8 cellular contexts compared by ENCODE assay signal in the genomic region with DNA sequence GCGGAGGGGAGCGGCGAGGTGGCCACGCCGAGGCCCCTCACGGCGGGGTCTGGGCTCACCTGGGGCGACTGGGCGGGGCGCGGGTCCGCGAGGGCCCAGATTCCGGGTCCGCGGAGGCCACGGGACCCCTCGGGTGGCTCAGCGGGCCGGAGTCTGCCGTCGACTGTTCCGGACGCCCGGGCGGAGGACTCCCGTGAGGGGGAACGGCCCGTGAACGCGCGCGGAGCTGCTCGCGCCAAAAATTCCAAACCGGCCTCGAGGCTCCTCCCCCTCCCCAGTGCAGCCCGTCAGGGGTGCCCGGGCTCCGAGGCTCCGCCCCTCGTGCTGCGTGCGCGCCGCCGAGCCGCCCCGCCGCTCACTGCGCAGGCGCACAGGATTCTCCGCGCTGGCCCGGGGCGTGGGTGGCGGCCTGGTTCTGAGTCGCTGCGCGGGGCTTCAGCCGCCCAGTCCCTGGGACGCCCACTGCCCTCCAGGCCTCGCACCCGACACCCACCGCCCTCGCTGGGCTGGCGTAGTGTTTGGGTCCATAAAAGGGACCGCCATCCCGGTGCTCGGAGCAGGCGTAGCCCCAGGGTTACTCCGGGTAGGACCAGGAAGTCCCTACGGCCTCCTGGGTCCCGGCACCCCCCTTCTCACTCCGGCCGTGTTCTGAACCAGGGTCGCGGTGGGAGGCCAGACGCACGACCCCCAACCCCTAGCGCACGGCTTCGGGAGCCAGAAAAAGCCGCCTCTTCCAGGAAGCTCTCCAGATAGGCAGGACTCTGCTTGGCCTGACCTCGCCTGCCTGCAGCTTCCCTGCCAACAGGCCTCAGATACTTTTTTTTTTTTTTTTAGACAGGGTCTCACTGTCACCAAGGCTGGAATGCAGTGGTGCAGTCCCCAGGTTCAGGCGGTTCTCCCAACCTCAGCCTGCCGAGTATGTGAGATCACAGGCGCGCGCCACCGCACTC. TPM values are rescaled to one million over a fixed set of nuclear protein-coding genes. Genes with fewer than 3 reads are reported as not detected.
A peak's percentile ranks its signal among the peaks of the same experiment; 100 is the strongest.
DNase-seq lines count a peak whose midpoint lies in the region; ATAC-seq and TF ChIP-seq lines count a peak whose summit lies in the region.

A gene (minus strand): TSS at position 220 of the 950 bp plus-strand sequence. CDS start 789 bp downstream, outside the sequence.

- peaks cover 45% of the 10 kb centered on the region for H3K36me3 Mint-ChIP-seq in Calu3 (ENCODE audit: insufficient read depth, unreplicated experiment)

- peak within 1 kb of the TSS; percentile 88 for H3K4me3 Mint-ChIP-seq in Calu3 (ENCODE audit: low read depth, unreplicated experiment)

- no peaks in the 10 kb centered on the region for H4K20me1 ChIP-seq in OCI-LY7 (ENCODE audit: insufficient read depth, low read length)

- POLR2A ChIA-PET in OCI-LY7 (lab: Charles Lee) = interaction anchor here (0.7 kb wide), 1 partner anchor 225 kb away, joined by 3 read pairs; no protein-coding TSS in a partner anchor

- CTCF ChIA-PET in Calu3 (lab: Charles Lee) (interaction anchor here (1.3 to 1.9 kb wide), 2 partner anchors 10 to 18 kb away, joined by 4 to 8 read pairs; no protein-coding TSS in a partner anchor), OCI-LY7 (lab: Charles Lee; ENCODE audit: unreplicated experiment) (interaction anchor here (1.2 kb wide), 1 partner anchor 24 kb away, joined by 3 read pairs; no protein-coding TSS in a partner anchor)

- H3K27ac ChIP-seq in HUES48 (ENCODE audit: low read depth, low read length) (peak within 1 kb of the TSS; percentile 98), OCI-LY7 (ENCODE audit: low read depth, low read length, poor library complexity, severe bottlenecking) (peak within 1 kb of the TSS; percentile 67)

- H3K9me3 Mint-ChIP-seq in Calu3 (ENCODE audit: low read depth, unreplicated experiment) = no peaks in the 10 kb centered on the region

- peak within 1 kb of the TSS; percentile 88 for H3K9ac ChIP-seq in HUES48 (ENCODE audit: low read depth, low read length)

- intact Hi-C loops in Calu3 (cut with micrococcal nuclease; ENCODE audit: unreplicated experiment) = no loop called here
- intact Hi-C loops in OCI-LY7 (cut with micrococcal nuclease; ENCODE audit: unreplicated experiment) = loop anchor here (1.0 to 5.0 kb wide), 2 partner anchors 11 to 68 kb away; a partner anchor contains a TSS

- H3K27me3 ChIP-seq in HUES48 (ENCODE audit: control insufficient read depth, insufficient read depth, low read length) (no peaks in the 10 kb centered on the region), mononuclear cell (ENCODE audit: insufficient read depth, low read length) (no peaks in the 10 kb centered on the region)

- peaks cover 27% of the 10 kb centered on the region; the same call in 1 of the 2 replicates for H3K79me2 ChIP-seq in OCI-LY7 (ENCODE audit: insufficient read depth, low read depth, low read length)

- peak; percentile 98 for DNase-seq in Calu3
- DNase-seq in OCI-LY7 (ENCODE audit: low spot score) = peak; percentile 94
- DNase-seq in activated T-cell treated with anti-CD3 and anti-CD28 coated beads for 24 hours (ENCODE audit: low read depth) = peak; percentile 95
- DNase-seq in epithelial cell of esophagus (ENCODE audit: low read depth) = peak; percentile 84
- peak; percentile 93 to 97 for DNase-seq in stimulated activated CD8-positive, alpha-beta memory T cell treated with anti-CD3 and anti-CD28 coated beads, Interleukin-2, amount 100 ng/mL, for 48 hours (ENCODE audit: low read depth in 2 of 2)

- H2AFZ ChIP-seq in OCI-LY7 (ENCODE audit: low read length) = peak within 1 kb of the TSS; percentile 10; the same call in 1 of the 2 replicates

- H3K4me1 Mint-ChIP-seq in Calu3 (ENCODE audit: low read depth, unreplicated experiment) = peaks cover 40% of the 10 kb centered on the region

- H3K27me3 Mint-ChIP-seq in Calu3 (ENCODE audit: unreplicated experiment) = no peaks in the 10 kb centered on the region

- H3K27ac Mint-ChIP-seq in Calu3 (ENCODE audit: unreplicated experiment) = peak within 1 kb of the TSS; percentile 82

- TF ChIP-seq CTCF in Calu3 (IDR thresholded peaks at IDR 0.05; ENCODE audit: unreplicated experiment) (no peak), OCI-LY7 (conservative IDR thresholded peaks at IDR 0.05; ENCODE audit: low read length) (no peak), epithelial cell of esophagus (IDR thresholded peaks at IDR 0.05; ENCODE audit: insufficient read depth, low read depth, low read length, missing control alignments) (no peak)

- H3K4me1 ChIP-seq in HUES48 (ENCODE audit: control insufficient read depth, insufficient read depth, low read length) = peaks cover 27% of the 10 kb centered on the region
- H3K4me1 ChIP-seq in OCI-LY7 (ENCODE audit: insufficient read depth, low read length, poor library complexity, severe bottlenecking) = peaks cover 48% of the 10 kb centered on the region
- H3K4me1 ChIP-seq in mononuclear cell (ENCODE audit: insufficient read depth, low read length) = peaks cover 31% of the 10 kb centered on the region

- H3K36me3 ChIP-seq in HUES48 (ENCODE audit: control insufficient read depth, insufficient read depth, low read length) (peaks cover 32% of the 10 kb centered on the region), OCI-LY7 (ENCODE audit: insufficient read depth, low read length) (peaks cover 40% of the 10 kb centered on the region)

- H3K4me3 ChIP-seq in HUES48 (ENCODE audit: low read depth, low read length) (peak within 1 kb of the TSS; percentile 86), OCI-LY7 (ENCODE audit: low read depth, low read length, poor library complexity, severe bottlenecking) (peak within 1 kb of the TSS; percentile 80), epithelial cell of esophagus (ENCODE audit: low read length) (peak within 1 kb of the TSS; percentile 77), mononuclear cell (ENCODE audit: low read length) (peak within 1 kb of the TSS; percentile 78)

- peak within 1 kb of the TSS; percentile 86 for H3K4me2 ChIP-seq in OCI-LY7 (ENCODE audit: low read length)

- peak; percentile 58 for ATAC-seq in GM21390 (IDR thresholded peaks at IDR 0.05; ENCODE audit: unreplicated experiment)

- no peaks in the 10 kb centered on the region for H3K9me2 ChIP-seq in OCI-LY7 (ENCODE audit: insufficient read depth, low read length)

- H3K9me3 ChIP-seq in HUES48 (ENCODE audit: control insufficient read depth, insufficient read depth, low read length) = no peaks in the 10 kb centered on the region
- H3K9me3 ChIP-seq in OCI-LY7 (ENCODE audit: low read length) = no peaks in the 10 kb centered on the region
- no peaks in the 10 kb centered on the region for H3K9me3 ChIP-seq in mononuclear cell (ENCODE audit: low read depth, low read length)

- BruUV-seq in Calu3 (replicated peaks; lab: Mats Ljungman, UMichigan) = TSS peak; percentile 89
- TSS peak; percentile 95 for BruUV-seq in OCI-LY7 (replicated peaks; lab: Mats Ljungman, UMichigan)

RNA-seq across cellular contexts. Expression of the gene that starts here (rescaled TPM):
- 91.2 and 107 TPM in 2 replicates for total RNA-seq in Calu3 (2022)
- 80.2 and 104 TPM in 2 replicates for total RNA-seq in OCI-LY7 (2014; rRNA removed; shearing (Covaris generic))
- total RNA-seq in OCI-LY7 (2022) = 195 and 197 TPM in 2 replicates
- total RNA-seq in mononuclear cell = 1.3 TPM

Comparison
In these comparisons a context has a peak if more than half of its experiments do, and no peak if none do; other contexts are left out.
1. Peak in every context shown above with its lines: DNase-seq, ATAC-seq, H3K4me3 ChIP-seq and H3K27ac ChIP-seq.
2. RNA of the gene that starts here (total RNA-seq): 80.2 to 197 TPM in OCI-LY7 and 91.2 to 107 TPM in Calu3; 1.3 TPM in mononuclear cell (single experiment); every median in the first group is over 10 times any median in the second.